In the genomic region with DNA sequence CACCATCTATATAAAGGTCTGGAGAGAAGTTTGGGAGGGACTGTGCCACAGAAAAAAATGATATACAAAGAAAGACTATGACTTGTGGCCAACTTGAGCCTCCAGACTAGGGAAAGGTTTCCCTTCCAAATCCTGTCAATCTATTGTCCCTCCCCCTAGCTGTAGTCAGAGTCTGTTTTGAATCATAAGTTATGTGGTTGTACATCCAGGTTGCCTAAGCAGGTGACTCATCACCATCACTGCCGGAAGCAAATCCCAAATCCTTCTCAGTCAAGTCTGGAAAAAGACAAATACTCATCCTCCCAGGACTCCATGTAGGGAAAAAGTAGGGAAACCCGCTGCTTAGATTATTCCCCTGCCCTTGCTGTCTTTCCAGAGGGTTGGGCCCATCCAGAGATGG, we compare ENCODE assay signal across 15 cellular contexts.
DNase-seq lines count a peak whose midpoint lies in the region; ATAC-seq, FAIRE-seq and TF ChIP-seq lines count a peak whose summit lies in the region.
"Had no signal": no experiment of that assay in that cellular context is flagged by ENCODE, and none has a peak within 500 bp of the region (broad histone marks: within the 10 kb centered on the region; RNA-seq: fewer than 3 reads in every experiment).

No MANE protein-coding gene starts in this region.

- ATAC-seq in HG03135 (IDR thresholded peaks at IDR 0.05; ENCODE audit: unreplicated experiment), result no peak
- ATAC-seq: activated CD4-positive, CD25-positive, alpha-beta regulatory T cell treated with anti-CD3 and anti-CD28 coated beads, Interleukin-2, amount 50 U/mL, for 24 hours had no signal

- FAIRE-seq in bronchial epithelial cell (lab: Jason Lieb, UNC), result peak; percentile 92
- FAIRE-seq: GM12891 had no signal

- no peak for TF ChIP-seq CTCF in bronchial epithelial cell (IDR thresholded peaks at IDR 0.05; ENCODE audit: insufficient read depth, low read length, severe bottlenecking)

- H3K36me3 ChIP-seq in bronchial epithelial cell (ENCODE audit: control insufficient read depth, insufficient read depth, low read length), result no peaks in the 10 kb centered on the region
- H3K36me3 ChIP-seq: SJCRH30 had no signal

- no peak overlapping the region for H3K4me3 ChIP-seq in bronchial epithelial cell (ENCODE audit: low read depth, low read length)
- H3K4me3 ChIP-seq: SJCRH30 had no signal

- H3K27me3 ChIP-seq in bronchial epithelial cell (ENCODE audit: control insufficient read depth, insufficient read depth, low read length), result no peaks in the 10 kb centered on the region
- H3K27me3 ChIP-seq: SJCRH30 had no signal

- in situ Hi-C loops in Caki2 (cut with HindIII; ENCODE audit: low pct_unique_long_range_greater_than_20kb, low sequenced_read_pairs), result no loop called here

- DNase-seq in Caki2 (ENCODE audit: low read depth) (peak; percentile 63), LoVo (ENCODE audit: low spot score) (peak; percentile 36), bronchial epithelial cell (ENCODE audit: low read depth) (peak; percentile 93), kidney tubule cell (ENCODE audit: low spot score) (peak; percentile 91), NCI-H128 (lab: John Stamatoyannopoulos, UW; ENCODE audit: unreplicated experiment) (no peak), NCI-H1105 treated with DMSO at 0.1 percent for 48 hours (lab: John Stamatoyannopoulos, UW) (no peak), iPS-NIHi11 (ENCODE audit: low spot score) (no peak)
- DNase-seq: H9; NCI-H345; SJCRH30; stimulated activated CD4-positive, alpha-beta T cell treated with anti-CD3 and anti-CD28 coated beads, Interleukin-2, amount 100 ng/mL, for 48 hours; stimulated activated naive CD4-positive, alpha-beta T cell treated with Interleukin-2 at 50 U/mL for 16 hours had no signal

Comparison
In these comparisons a context has a peak if more than half of its experiments do, and no peak if none do; other contexts are left out.
1. DNase-seq: peak in Caki2 (single experiment), LoVo (single experiment), bronchial epithelial cell (single experiment) and kidney tubule cell (single experiment); none in NCI-H128 (single experiment), NCI-H1105 treated with DMSO at 0.1 percent for 48 hours (single experiment) and iPS-NIHi11 (single experiment).